In genomic region chr5:84383296-84383815, GRCh38 we compare ENCODE assay signal across 11 cellular contexts. TPM values are rescaled to one million over a fixed set of nuclear protein-coding genes. Genes with fewer than 3 reads are reported as not detected.
DNase-seq lines count a peak whose midpoint lies in the region; ATAC-seq, FAIRE-seq and TF ChIP-seq lines count a peak whose summit lies in the region.
"Had no signal": no experiment of that assay in that cellular context is flagged by ENCODE, and none has a peak within 500 bp of the region (broad histone marks: within the 10 kb centered on the region; RNA-seq: fewer than 3 reads in every experiment).

No MANE protein-coding gene starts in this region.

- dilution Hi-C loops in endothelial cell of umbilical vein (cut with MboI; ENCODE audit: extremely low pct_ligation_motif_present, low sequenced_read_pairs), result no loop called here

- CTCF ChIA-PET in SK-N-SH (lab: Yijun Ruan, JAX) (interaction anchor here (0.6 kb wide), 1 partner anchor 1961 kb away, joined by 3 read pairs; no protein-coding TSS in a partner anchor), endothelial cell of umbilical vein (lab: Charles Lee) (interaction anchor here (0.8 to 2.5 kb wide), 8 partner anchors 11 to 671 kb away, joined by 3 to 15 read pairs (median 4); no protein-coding TSS in a partner anchor)

- no peak for TF ChIP-seq RAD21 in SK-N-SH (IDR thresholded peaks at IDR 0.05; ENCODE audit: low read length)

- H3K9me1 ChIP-seq in endothelial cell of umbilical vein (replicated peaks; ENCODE audit: control insufficient read depth, extremely low read depth, insufficient read depth, low read length), result no peaks in the 10 kb centered on the region

- peak overlapping the region; percentile 92 for H3K9ac ChIP-seq in SK-N-SH
- H3K9ac ChIP-seq in endothelial cell of umbilical vein (replicated peaks; ENCODE audit: extremely low read depth, insufficient read depth, low read length), result peak overlapping the region; percentile 25
- no peak overlapping the region for H3K9ac ChIP-seq in kidney (ENCODE audit: low read length in 2 of 2)

- 20% methylated on average over 18 of the region's 26 CpGs for WGBS in SK-N-SH (ENCODE audit: low lambda C conversion rate)
- WGBS in upper lobe of left lung, 2 donors, result 3 to 4% methylated on average over 18 to 25 of the region's 26 CpGs

- DNase-seq in SK-N-SH (no peak), endothelial cell of umbilical vein (ENCODE audit: low read depth, low spot score) (no peak), upper lobe of left lung (no peak), NCI-H748 treated with DMSO at 0.1 percent for 48 hours (lab: John Stamatoyannopoulos, UW) (no peak), kidney (no peak)
- DNase-seq: activated T-cell treated with anti-CD3 and anti-CD28 coated beads, Interleukin-2, amount 50 U/mL, for 48 hours; stimulated activated CD4-positive, alpha-beta T cell treated with anti-CD3 and anti-CD28 coated beads, Interleukin-4, amount 100 ng/mL, for 1 hour; SW 1271 had no signal

- H3K4me3 ChIP-seq in SK-N-SH (ENCODE audit: low read depth in 2 of 2, low read length in 1 of 2) (peak overlapping the region; percentile 71 to 99), endothelial cell of umbilical vein (replicated peaks in 1 of 3; ENCODE audit: insufficient read depth in 1 of 3, low read depth in 1 of 3, low read length in 3 of 3) (peak overlapping the region; percentile 40 to 65 (median 51)), upper lobe of left lung (peak overlapping the region; percentile 20 to 76 (median 72)), kidney (ENCODE audit: low read length in 2 of 2) (peak overlapping the region in 1 of 2 donors; percentile 57)

- peaks cover 0 to 6% of the 10 kb centered on the region in 2 experiments for H3K36me3 ChIP-seq in SK-N-SH (replicated peaks in 1 of 2; ENCODE audit: control insufficient read depth in 1 of 2, insufficient read depth in 2 of 2, low read length in 1 of 2)
- no peaks in the 10 kb centered on the region for H3K36me3 ChIP-seq in endothelial cell of umbilical vein (ENCODE audit: control insufficient read depth in 2 of 2, extremely low read depth in 1 of 2, insufficient read depth in 2 of 2, low read length in 2 of 2)
- H3K36me3 ChIP-seq in upper lobe of left lung, result no peaks in the 10 kb centered on the region
- no peaks in the 10 kb centered on the region for H3K36me3 ChIP-seq in kidney (ENCODE audit: control insufficient read depth in 1 of 2, insufficient read depth in 2 of 2, low read length in 2 of 2)

- H3K27me3 ChIP-seq in SK-N-SH (ENCODE audit: insufficient read depth), result no peaks in the 10 kb centered on the region
- no peaks in the 10 kb centered on the region for H3K27me3 ChIP-seq in endothelial cell of umbilical vein (ENCODE audit: control insufficient read depth in 2 of 2, insufficient read depth in 2 of 2, low read length in 2 of 2)
- peaks cover 0 to 16% (median 7%) of the 10 kb centered on the region in 4 donors for H3K27me3 ChIP-seq in upper lobe of left lung

- no peaks in the 10 kb centered on the region for H3K9me2 ChIP-seq in SK-N-SH

- POLR2A ChIA-PET in SK-N-SH (lab: Yijun Ruan, JAX) (no interaction called here), endothelial cell of umbilical vein (lab: Charles Lee) (no interaction called here)

- intact Hi-C loops in endothelial cell of umbilical vein (cut with micrococcal nuclease) (loop anchor here (5.0 kb wide), 2 partner anchors 356 to 606 kb away; no protein-coding TSS in a partner anchor), kidney (cut with DNase I) (no loop called here)

- H3K27ac Mint-ChIP-seq in nephron, result peak overlapping the region; percentile 28 to 96 (median 85)

- TF ChIP-seq CTCF in SK-N-SH (IDR thresholded peaks at IDR 0.05) (no peak; the same call in 1 of the 2 replicates), endothelial cell of umbilical vein (IDR thresholded peaks at IDR 0.05; ENCODE audit: extremely low read depth in 1 of 2, insufficient read depth in 1 of 2, low read depth in 1 of 2, low read length in 2 of 2) (no peak), nephron (IDR thresholded peaks at IDR 0.05; ENCODE audit: unreplicated experiment in 3 of 3) (no peak), upper lobe of left lung (IDR thresholded peaks at IDR 0.05) (no peak), kidney (IDR thresholded peaks at IDR 0.05; ENCODE audit: borderline replicate concordance, extremely low read depth, insufficient read depth) (no peak)

- peak overlapping the region; percentile 91 to 94 (median 91) for H3K4me3 Mint-ChIP-seq in nephron

- H3K4me2 ChIP-seq in SK-N-SH (peak overlapping the region; percentile 96), endothelial cell of umbilical vein (ENCODE audit: insufficient read depth, low read length) (peak overlapping the region; percentile 72)

- H2AFZ ChIP-seq in SK-N-SH (ENCODE audit: low read depth), result peak overlapping the region; percentile 98
- H2AFZ ChIP-seq in endothelial cell of umbilical vein (ENCODE audit: low read depth, low read length), result peak overlapping the region; percentile 96

- H3K79me2 ChIP-seq in SK-N-SH (ENCODE audit: insufficient read depth) (peaks cover 78% of the 10 kb centered on the region), endothelial cell of umbilical vein (ENCODE audit: control insufficient read depth, insufficient read depth, low read length) (no peaks in the 10 kb centered on the region)

- no peak for TF ChIP-seq POLR2A in endothelial cell of umbilical vein (IDR thresholded peaks at IDR 0.05; ENCODE audit: low read depth, low read length)
- TF ChIP-seq POLR2A in upper lobe of left lung (IDR thresholded peaks at IDR 0.05), result no peak

- H3K4me1 ChIP-seq in SK-N-SH (ENCODE audit: control insufficient read depth in 1 of 2, insufficient read depth in 2 of 2, low read depth in 1 of 2, low read length in 1 of 2) (peaks cover 8 to 16% of the 10 kb centered on the region in 2 experiments), endothelial cell of umbilical vein (ENCODE audit: control insufficient read depth, extremely low read depth, insufficient read depth, low read length) (peaks cover 19% of the 10 kb centered on the region), upper lobe of left lung (peaks cover 0 to 43% (median 9%) of the 10 kb centered on the region in 4 donors), kidney (ENCODE audit: control insufficient read depth in 1 of 2, insufficient read depth in 1 of 2, low read depth in 1 of 2, low read length in 2 of 2) (peaks cover 0 to 7% of the 10 kb centered on the region in 2 donors)

- H3K27me3 Mint-ChIP-seq in nephron (ENCODE audit: low read depth), result peaks cover 58% of the 10 kb centered on the region

- no peaks in the 10 kb centered on the region for H3K9me3 Mint-ChIP-seq in nephron

- TF ChIP-seq EP300 in SK-N-SH (IDR thresholded peaks at IDR 0.05; ENCODE audit: borderline replicate concordance in 1 of 2, low read depth in 1 of 2, low read length in 1 of 2), result no peak
- TF ChIP-seq EP300 in upper lobe of left lung (IDR thresholded peaks at IDR 0.05), result no peak

- H3K36me3 Mint-ChIP-seq in nephron (ENCODE audit: low read depth), result no peaks in the 10 kb centered on the region

- H3F3A ChIP-seq in SK-N-SH (replicated peaks; ENCODE audit: insufficient read depth), result peaks cover 30% of the 10 kb centered on the region

- ATAC-seq in SK-N-SH treated with all-trans-retinoic acid at 6 μM for 48 hours (no peak; the same call in 2 of the 3 replicates), upper lobe of left lung (ENCODE audit: low FRiP score in 2 of 2) (peak; percentile 7 to 32), HG03520 (IDR thresholded peaks at IDR 0.05; ENCODE audit: unreplicated experiment) (no peak)

- peaks cover 26% of the 10 kb centered on the region for H3K4me1 Mint-ChIP-seq in nephron

- H3K9me3 ChIP-seq in SK-N-SH (no peaks in the 10 kb centered on the region), endothelial cell of umbilical vein (replicated peaks; ENCODE audit: control insufficient read depth, insufficient read depth, low read length) (no peaks in the 10 kb centered on the region), upper lobe of left lung (no peaks in the 10 kb centered on the region), kidney (ENCODE audit: control insufficient read depth in 1 of 2, low read length in 2 of 2) (no peaks in the 10 kb centered on the region)

- no TSS peak for BruUV-seq in endothelial cell of umbilical vein (replicated peaks; lab: Mats Ljungman, UMichigan)

- H3K27ac ChIP-seq in SK-N-SH (ENCODE audit: low read depth in 2 of 2, low read length in 1 of 2) (peak overlapping the region; percentile 81 to 89), endothelial cell of umbilical vein (ENCODE audit: insufficient read depth, low read depth, low read length) (no peak overlapping the region), upper lobe of left lung (peak overlapping the region; percentile 70 to 90 (median 82)), kidney (ENCODE audit: low read depth in 2 of 2, low read length in 2 of 2) (no peak overlapping the region)

- H4K20me1 ChIP-seq in SK-N-SH (ENCODE audit: insufficient read depth) (no peaks in the 10 kb centered on the region), endothelial cell of umbilical vein (replicated peaks; ENCODE audit: control insufficient read depth, extremely low read depth, insufficient read depth, low read length) (no peaks in the 10 kb centered on the region)

- no peak for FAIRE-seq in endothelial cell of umbilical vein (lab: Jason Lieb, UNC)
- FAIRE-seq in kidney (lab: Jason Lieb, UNC), result no peak

TF ChIP-seq in SK-N-SH, 30 proteins besides CTCF, POLR2A, EP300 and RAD21 (continues in another document):
- TF ChIP-seq FOXJ3 (CRISPR knock-in tag; IDR thresholded peaks at IDR 0.05), result no peak
- TF ChIP-seq POLR2AphosphoS5 (IDR thresholded peaks at IDR 0.05; ENCODE audit: low read depth, low read length), result no peak

TF ChIP-seq in SK-N-SH treated with all-trans-retinoic acid at 6 μM for 48 hours, 23 proteins besides CTCF, POLR2A, EP300 and RAD21 (continues in another document):
- no peak for TF ChIP-seq ZFP30 (CRISPR knock-in tag; IDR thresholded peaks at IDR 0.05)
- TF ChIP-seq TCF4 (CRISPR knock-in tag; IDR thresholded peaks at IDR 0.05; ENCODE audit: borderline replicate concordance), result no peak

TF ChIP-seq in endothelial cell of umbilical vein, 7 proteins besides CTCF, POLR2A, EP300 and RAD21 (continues in another document):
- TF ChIP-seq EZH2 (IDR thresholded peaks at IDR 0.05; ENCODE audit: borderline replicate concordance, low read depth, low read length, severe bottlenecking), result no peak

RNA-seq across cellular contexts. Expression of gene EDIL3, which starts 1.3 kb away (rescaled TPM):
- 51.5 and 82.9 TPM in 2 replicates for polyA plus RNA-seq in SK-N-SH (2012; rRNA removed)
- polyA plus RNA-seq in SK-N-SH (2012; cell fraction: cytosol; rRNA removed), result 103 and 109 TPM in 2 replicates
- 27.9 and 72.1 TPM in 2 replicates for polyA plus RNA-seq in SK-N-SH (2012; cell fraction: nucleus; rRNA removed)
- 28.8 and 41.2 TPM in 2 replicates for total RNA-seq in endothelial cell of umbilical vein
- polyA plus RNA-seq in endothelial cell of umbilical vein, result 6.5 and 9.1 TPM in 2 replicates
- polyA plus RNA-seq in endothelial cell of umbilical vein (2011; cell fraction: cytosol; rRNA removed), result 12.0 and 13.4 TPM in 2 replicates
- polyA plus RNA-seq in endothelial cell of umbilical vein (2011; cell fraction: nucleus; rRNA removed), result 8.6 and 13.8 TPM in 2 replicates
- polyA plus RNA-seq in endothelial cell of umbilical vein (2012), result 41.6 TPM in 2 replicates
- polyA minus RNA-seq in endothelial cell of umbilical vein, result 20.0 and 21.2 TPM in 2 replicates
- not detected for polyA minus RNA-seq in endothelial cell of umbilical vein (2011; cell fraction: cytosol; rRNA and poly(A)+ RNA removed)
- polyA minus RNA-seq in endothelial cell of umbilical vein (2011; cell fraction: nucleus; rRNA and poly(A)+ RNA removed), result 21.2 and 28.5 TPM in 2 replicates
- 10 to 100 TPM; 14.7 to 40.1 (median 17.7) TPM for total RNA-seq in upper lobe of left lung
- 32.8 TPM for total RNA-seq in kidney
- polyA plus RNA-seq in kidney (ENCODE audit: insufficient read depth, low read depth, low replicate concordance), result 5.2 TPM

Comparison
In these comparisons a context has a peak if more than half of its experiments do, and no peak if none do; other contexts are left out.
1. H3K27ac ChIP-seq: peak in SK-N-SH (2 of 2) and upper lobe of left lung (4 of 4); none in endothelial cell of umbilical vein (single experiment) and kidney (0 of 2).
2. H3K9ac ChIP-seq: peak in SK-N-SH (single experiment) and endothelial cell of umbilical vein (single experiment); none in kidney (0 of 2).
3. ATAC-seq: peak in upper lobe of left lung (2 of 2); none in SK-N-SH treated with all-trans-retinoic acid at 6 μM for 48 hours (single experiment) and HG03520 (single experiment).